8 cellular contexts compared by ENCODE assay signal in the genomic region with DNA sequence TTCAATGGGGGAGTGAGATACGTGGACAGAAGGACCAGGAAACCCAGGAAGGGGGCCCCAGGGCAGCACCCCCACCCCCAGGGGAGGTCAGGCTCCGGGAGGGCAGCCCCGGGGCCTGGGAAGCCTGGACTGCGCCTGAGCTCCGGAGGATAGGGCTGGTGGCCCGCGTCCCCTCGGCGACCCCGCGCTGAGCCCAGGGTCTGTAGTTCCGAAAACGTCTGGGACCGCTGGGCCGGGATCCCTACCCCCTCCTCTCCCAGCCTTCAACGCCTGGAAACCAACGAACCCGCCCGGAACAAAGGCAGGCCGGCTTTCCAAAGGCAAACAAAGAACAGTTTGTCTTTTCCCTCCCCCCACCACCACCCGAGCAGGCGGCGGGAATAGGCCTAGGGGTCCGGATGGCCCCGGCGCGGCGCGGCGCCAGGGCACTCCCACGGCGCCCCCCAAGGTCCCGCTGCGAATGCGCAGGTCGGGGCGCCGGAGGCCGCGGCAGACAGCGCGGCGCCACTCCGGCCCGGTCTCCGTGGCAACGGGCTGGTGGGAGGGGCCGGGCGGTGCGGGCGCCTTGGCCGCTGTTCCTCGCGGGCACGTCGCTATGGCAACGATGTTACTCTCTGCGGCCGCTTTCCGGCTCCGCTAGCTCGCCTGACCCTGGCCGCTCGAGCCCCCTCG. TPM values are rescaled to one million over a fixed set of nuclear protein-coding genes. Genes with fewer than 3 reads are reported as not detected.
DNase-seq lines count a peak whose midpoint lies in the region; ATAC-seq and TF ChIP-seq lines count a peak whose summit lies in the region.

No MANE protein-coding gene starts in this region.

- no peaks in the 10 kb centered on the region for H4K20me1 ChIP-seq in Loucy (ENCODE audit: insufficient read depth, low read length, poor library complexity, severe bottlenecking)

- ATAC-seq in GM19351 (IDR thresholded peaks at IDR 0.05; ENCODE audit: unreplicated experiment) (peak; percentile 61), RWPE2 (ENCODE audit: low read depth) (peak; percentile 89)

- no peaks in the 10 kb centered on the region for H3K79me2 ChIP-seq in Loucy (ENCODE audit: insufficient read depth, low read length)

- POLR2A ChIA-PET in AG04449 (lab: Yijun Ruan, JAX): interaction anchor here (0.6 kb wide), 1 partner anchor 336 kb away, joined by 3 read pairs; the partner anchor contains the start of gene SLC2A11

- CTCF ChIA-PET in AG04449 (lab: Yijun Ruan, JAX): interaction anchor here (1.5 kb wide), 1 partner anchor 18 kb away, joined by 4 read pairs; no protein-coding TSS in a partner anchor

- H3K4me3 Mint-ChIP-seq in nephron progenitor cell: peak overlapping the region; percentile 30
- H3K4me3 Mint-ChIP-seq in stimulated activated naive CD8-positive, alpha-beta T cell treated with anti-CD3 and anti-CD28 coated beads, Interleukin-15, Interleukin-2, amounts not matched to agents 100 ng/mL and 50 ng/mL, for 24 hours: peak overlapping the region; percentile 45

- no peak overlapping the region for H3K27ac ChIP-seq in RWPE2 (ENCODE audit: poor library complexity, severe bottlenecking)

- H3K36me3 Mint-ChIP-seq in nephron progenitor cell (ENCODE audit: low read depth): no peaks in the 10 kb centered on the region
- H3K36me3 Mint-ChIP-seq in stimulated activated naive CD8-positive, alpha-beta T cell treated with anti-CD3 and anti-CD28 coated beads, Interleukin-15, Interleukin-2, amounts not matched to agents 100 ng/mL and 50 ng/mL, for 24 hours (ENCODE audit: low read depth): no peaks in the 10 kb centered on the region

- peak overlapping the region; percentile 65 for H2AFZ ChIP-seq in Loucy (ENCODE audit: low read length)

- no peaks in the 10 kb centered on the region for H3K9me3 ChIP-seq in Loucy (ENCODE audit: insufficient read depth, low read depth, low read length)
- no peaks in the 10 kb centered on the region for H3K9me3 ChIP-seq in RWPE2 (ENCODE audit: severe bottlenecking)

- peak overlapping the region; percentile 64 for H3K4me2 ChIP-seq in Loucy (ENCODE audit: low read depth, low read length, poor library complexity, severe bottlenecking)

- no peaks in the 10 kb centered on the region for H3K9me3 Mint-ChIP-seq in nephron progenitor cell
- H3K9me3 Mint-ChIP-seq in stimulated activated naive CD8-positive, alpha-beta T cell treated with anti-CD3 and anti-CD28 coated beads, Interleukin-15, Interleukin-2, amounts not matched to agents 100 ng/mL and 50 ng/mL, for 24 hours: no peaks in the 10 kb centered on the region

- no peaks in the 10 kb centered on the region for H3K9me2 ChIP-seq in Loucy (replicated peaks; ENCODE audit: low read depth, low read length)

- no peaks in the 10 kb centered on the region for H3K27me3 ChIP-seq in Loucy (ENCODE audit: insufficient read depth, low read length, poor library complexity, severe bottlenecking)
- H3K27me3 ChIP-seq in RWPE2 (ENCODE audit: insufficient read depth, poor library complexity, severe bottlenecking): peaks cover 4% of the 10 kb centered on the region

- H3K27me3 Mint-ChIP-seq in nephron progenitor cell (ENCODE audit: low read depth, poor library complexity): no peaks in the 10 kb centered on the region
- peaks cover 14% of the 10 kb centered on the region for H3K27me3 Mint-ChIP-seq in stimulated activated naive CD8-positive, alpha-beta T cell treated with anti-CD3 and anti-CD28 coated beads, Interleukin-15, Interleukin-2, amounts not matched to agents 100 ng/mL and 50 ng/mL, for 24 hours

- TF ChIP-seq CTCF in AG04449 (IDR thresholded peaks at IDR 0.05; ENCODE audit: insufficient read depth, low read length, missing control alignments) (peak; percentile 3), Loucy (conservative IDR thresholded peaks at IDR 0.05; ENCODE audit: low read length) (peak; percentile 44), RWPE2 (IDR thresholded peaks at IDR 0.05; ENCODE audit: poor library complexity, severe bottlenecking) (no peak), fibroblast of villous mesenchyme (IDR thresholded peaks at IDR 0.05; ENCODE audit: insufficient read depth, low read depth, low read length) (no peak), nephron progenitor cell (IDR thresholded peaks at IDR 0.05) (no peak)

- peaks cover 81% of the 10 kb centered on the region for H3K4me1 Mint-ChIP-seq in nephron progenitor cell
- peaks cover 6% of the 10 kb centered on the region for H3K4me1 Mint-ChIP-seq in stimulated activated naive CD8-positive, alpha-beta T cell treated with anti-CD3 and anti-CD28 coated beads, Interleukin-15, Interleukin-2, amounts not matched to agents 100 ng/mL and 50 ng/mL, for 24 hours (ENCODE audit: low read depth)

- H3K36me3 ChIP-seq in Loucy (ENCODE audit: insufficient read depth, low read length) (no peaks in the 10 kb centered on the region), RWPE2 (ENCODE audit: low read depth) (no peaks in the 10 kb centered on the region)

- H3K9ac ChIP-seq in Loucy (ENCODE audit: low read depth, low read length, poor library complexity, severe bottlenecking): peak overlapping the region; percentile 71

- H3K4me1 ChIP-seq in Loucy (ENCODE audit: insufficient read depth, low read length, poor library complexity, severe bottlenecking) (peaks cover 13% of the 10 kb centered on the region), RWPE2 (ENCODE audit: insufficient read depth, poor library complexity, severe bottlenecking) (no peaks in the 10 kb centered on the region)

- H3F3A ChIP-seq in Loucy (ENCODE audit: low read depth): no peaks in the 10 kb centered on the region

- H3K4me3 ChIP-seq in AG04449 (ENCODE audit: low read depth, low read length): peak overlapping the region; percentile 49
- peak overlapping the region; percentile 66 for H3K4me3 ChIP-seq in Loucy (ENCODE audit: low read length, poor library complexity, severe bottlenecking)
- H3K4me3 ChIP-seq in RWPE2 (ENCODE audit: severe bottlenecking): peak overlapping the region; percentile 33
- H3K4me3 ChIP-seq in fibroblast of villous mesenchyme (ENCODE audit: low read depth, low read length): peak overlapping the region; percentile 57

- peak; percentile 10 for DNase-seq in AG04449 (ENCODE audit: low read depth, low spot score)
- peak; percentile 87 for DNase-seq in RWPE2 (ENCODE audit: low spot score)
- DNase-seq in activated gamma-delta T cell (lab: John Stamatoyannopoulos, UW): peak; percentile 65
- peak; percentile 85 for DNase-seq in fibroblast of villous mesenchyme (ENCODE audit: low read depth)
- peak; percentile 97 for DNase-seq in nephron progenitor cell

- peak overlapping the region; percentile 100 for H3K27ac Mint-ChIP-seq in nephron progenitor cell
- H3K27ac Mint-ChIP-seq in stimulated activated naive CD8-positive, alpha-beta T cell treated with anti-CD3 and anti-CD28 coated beads, Interleukin-15, Interleukin-2, amounts not matched to agents 100 ng/mL and 50 ng/mL, for 24 hours: no peak overlapping the region

RNA-seq across cellular contexts. Expression of gene IGLL1, which starts 58.5 kb away (rescaled TPM):
- not detected in 2 replicates for total RNA-seq in fibroblast of villous mesenchyme

Comparison
In these comparisons a context has a peak if more than half of its experiments do, and no peak if none do; other contexts are left out.
1. DNase-seq: peak in every context shown above with its lines; median percentile 97 in nephron progenitor cell; 87 in RWPE2; 85 in fibroblast of villous mesenchyme; 65 in activated gamma-delta T cell; 10 in AG04449.
2. CTCF ChIP-seq: peak in AG04449 (single experiment) and Loucy (single experiment); none in RWPE2 (single experiment), fibroblast of villous mesenchyme (single experiment) and nephron progenitor cell (single experiment).
3. Peak in every context shown above with its lines, with median percentiles within 50 percentile points of each other: H3K4me3 ChIP-seq.